33 cellular contexts compared by ENCODE assay signal in the genomic region with DNA sequence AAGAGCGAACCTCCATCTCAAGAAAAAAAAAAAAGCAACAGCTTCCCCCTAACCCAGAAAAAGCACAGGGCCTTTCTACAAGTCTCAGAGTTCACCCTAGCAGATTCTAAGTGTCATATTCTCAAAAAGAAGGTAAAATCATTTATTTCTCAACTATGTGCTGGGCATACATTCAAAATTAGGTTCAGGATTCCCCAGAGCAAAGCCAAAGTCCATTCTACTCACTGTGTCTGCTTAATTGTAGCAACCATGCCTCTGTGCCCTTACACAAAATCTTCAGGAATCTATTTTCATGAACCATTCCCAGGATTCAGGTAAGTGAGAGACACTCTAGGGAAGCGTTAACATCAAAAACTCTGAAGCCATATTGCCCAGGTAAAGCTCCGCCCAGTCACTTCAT. TPM values are rescaled to one million over a fixed set of nuclear protein-coding genes. Genes with fewer than 3 reads are reported as not detected.
DNase-seq lines count a peak whose midpoint lies in the region; ATAC-seq, FAIRE-seq and TF ChIP-seq lines count a peak whose summit lies in the region.
"Had no signal": no experiment of that assay in that cellular context is flagged by ENCODE, and none has a peak within 500 bp of the region (broad histone marks: within the 10 kb centered on the region; RNA-seq: fewer than 3 reads in every experiment).

No MANE protein-coding gene starts in this region.

- H3K9ac ChIP-seq in mammary epithelial cell (ENCODE audit: insufficient read depth, low read length) (no peak overlapping the region), H9 (ENCODE audit: extremely low read depth, insufficient read length, low read length) (no peak overlapping the region), keratinocyte (ENCODE audit: control insufficient read depth, extremely low read depth, insufficient read depth, low read length) (no peak overlapping the region)
- H3K9ac ChIP-seq: BLaER1 had no signal

- no peak overlapping the region for H2BK12ac ChIP-seq in H9 (ENCODE audit: insufficient read length, low read depth, low read length)

- H3K4me1 ChIP-seq in mammary epithelial cell (ENCODE audit: insufficient read depth, low read length) = peaks cover 21% of the 10 kb centered on the region
- H3K4me1 ChIP-seq in breast epithelium = no peaks in the 10 kb centered on the region
- peaks cover 9% of the 10 kb centered on the region; the same call in 1 of the 2 replicates for H3K4me1 ChIP-seq in H9 (ENCODE audit: insufficient read depth, low read length)
- H3K4me1 ChIP-seq in keratinocyte (ENCODE audit: control insufficient read depth, extremely low read depth, insufficient read depth, low read length) = peaks cover 11% of the 10 kb centered on the region
- peaks cover 0 to 5% (median 0%) of the 10 kb centered on the region in 4 donors for H3K4me1 ChIP-seq in right lobe of liver

- no peak overlapping the region for H3K14ac ChIP-seq in H9 (ENCODE audit: insufficient read depth, low read length)

- H3T11ph ChIP-seq in H9 (ENCODE audit: low read length) = no peak overlapping the region

- H3K4ac ChIP-seq in H9 (ENCODE audit: low read depth, low read length) = no peak overlapping the region

- in situ Hi-C loops in mammary epithelial cell (cut with MboI; ENCODE audit: low sequenced_read_pairs in 2 of 2) = no loop called here

- H2AFZ ChIP-seq in mammary epithelial cell (ENCODE audit: low read depth, low read length) (peak overlapping the region; percentile 77), H9 (ENCODE audit: low read length) (no peak overlapping the region), keratinocyte (ENCODE audit: control insufficient read depth, low read length) (peak overlapping the region; percentile 4)

- H2BK15ac ChIP-seq in H9 (ENCODE audit: low read depth, low read length) = no peak overlapping the region

- peaks cover 0 to 7% (median 6%) of the 10 kb centered on the region in 3 experiments; a peak in 2 of 7 replicates for H3K36me3 Mint-ChIP-seq in H9 (ENCODE audit: insufficient read depth in 1 of 3, low read depth in 3 of 3)
- H3K36me3 Mint-ChIP-seq in activated naive CD8-positive, alpha-beta T cell treated with anti-CD3 and anti-CD28 coated beads, Interleukin-2, amount 50 U/mL, for 24 hours (ENCODE audit: low read depth) = no peaks in the 10 kb centered on the region
- H3K36me3 Mint-ChIP-seq: CD14-positive monocyte; CD4-positive, alpha-beta memory T cell; CD4-positive, CD25-positive, alpha-beta regulatory T cell; CD8-positive, alpha-beta memory T cell had no signal

- dilution Hi-C loops in mammary epithelial cell (cut with HindIII; ENCODE audit: low sequenced_read_pairs) (no loop called here), keratinocyte (cut with MboI; ENCODE audit: extremely low pct_ligation_motif_present, low sequenced_read_pairs) (no loop called here)

- H3K79me2 ChIP-seq in mammary epithelial cell (ENCODE audit: insufficient read depth, low read length) (no peaks in the 10 kb centered on the region), H9 (ENCODE audit: insufficient read depth, low read length) (no peaks in the 10 kb centered on the region), keratinocyte (ENCODE audit: control insufficient read depth, insufficient read depth, low read length) (no peaks in the 10 kb centered on the region)

- H3K36me3 ChIP-seq in mammary epithelial cell (ENCODE audit: insufficient read depth, low read length) (no peaks in the 10 kb centered on the region), breast epithelium (no peaks in the 10 kb centered on the region), keratinocyte (ENCODE audit: control insufficient read depth in 2 of 2, extremely low read depth in 1 of 2, insufficient read depth in 2 of 2, low read length in 2 of 2) (no peaks in the 10 kb centered on the region), right lobe of liver (no peaks in the 10 kb centered on the region)
- H3K36me3 ChIP-seq: BE2C, BLaER1 had no signal

- no peak for TF ChIP-seq CTCF in mammary epithelial cell (conservative IDR thresholded peaks at IDR 0.05 in 1 of 2, IDR thresholded peaks at IDR 0.05 in 1 of 2; ENCODE audit: extremely low read depth in 1 of 2, insufficient read depth in 1 of 2, low read depth in 1 of 2, low read length in 2 of 2)
- TF ChIP-seq CTCF in breast epithelium (IDR thresholded peaks at IDR 0.05) = no peak
- TF ChIP-seq CTCF in H9 (conservative IDR thresholded peaks at IDR 0.05) = no peak
- no peak for TF ChIP-seq CTCF in keratinocyte (optimal IDR thresholded peaks at IDR 0.05 in 1 of 3, IDR thresholded peaks at IDR 0.05 in 1 of 3, conservative IDR thresholded peaks at IDR 0.05 in 1 of 3; ENCODE audit: extremely low read depth in 1 of 3, insufficient read depth in 2 of 3, low read length in 3 of 3)
- TF ChIP-seq CTCF in right lobe of liver (IDR thresholded peaks at IDR 0.05) = no peak

- no peaks in the 10 kb centered on the region for H3K27me3 Mint-ChIP-seq in H9 (ENCODE audit: low read depth)
- H3K27me3 Mint-ChIP-seq in activated naive CD8-positive, alpha-beta T cell treated with anti-CD3 and anti-CD28 coated beads, Interleukin-2, amount 50 U/mL, for 24 hours = peaks cover 7% of the 10 kb centered on the region
- H3K27me3 Mint-ChIP-seq: CD4-positive, CD25-positive, alpha-beta regulatory T cell had no signal

- H3K27me3 ChIP-seq in mammary epithelial cell (ENCODE audit: insufficient read depth, low read length) (no peaks in the 10 kb centered on the region), breast epithelium (no peaks in the 10 kb centered on the region), H9 (ENCODE audit: insufficient read depth, low read length) (no peaks in the 10 kb centered on the region), keratinocyte (ENCODE audit: control insufficient read depth, extremely low read depth, insufficient read depth, low read length) (no peaks in the 10 kb centered on the region), right lobe of liver (no peaks in the 10 kb centered on the region)
- H3K27me3 ChIP-seq: BE2C, BLaER1 had no signal

- no peak overlapping the region for H3K23ac ChIP-seq in H9 (ENCODE audit: insufficient read length, low read depth, low read length)

- H4K91ac ChIP-seq in H9 (ENCODE audit: insufficient read length, low read depth, low read length) = no peak overlapping the region

- no peak overlapping the region for H2BK5ac ChIP-seq in H9 (ENCODE audit: insufficient read length, low read length)

- H4K8ac ChIP-seq in H9 (replicated peaks; ENCODE audit: insufficient read length, low read depth, low read length) = no peak overlapping the region

- H3K4me3 ChIP-seq in mammary epithelial cell (replicated peaks in 1 of 3; ENCODE audit: insufficient read depth in 1 of 3, low read depth in 2 of 3, low read length in 3 of 3) (no peak overlapping the region), breast epithelium (no peak overlapping the region), keratinocyte (ENCODE audit: control insufficient read depth in 2 of 3, extremely low read depth in 1 of 3, insufficient read depth in 2 of 3, low read depth in 1 of 3, low read length in 3 of 3) (no peak overlapping the region), right lobe of liver (no peak overlapping the region)
- H3K4me3 ChIP-seq: BLaER1, GM12878 had no signal

- H3K27ac ChIP-seq in mammary epithelial cell (ENCODE audit: insufficient read depth, low read depth, low read length) = no peak overlapping the region
- H3K27ac ChIP-seq in breast epithelium = no peak overlapping the region
- H3K27ac ChIP-seq in H9 (ENCODE audit: insufficient read length, low read depth, low read length) = no peak overlapping the region
- no peak overlapping the region for H3K27ac ChIP-seq in keratinocyte (ENCODE audit: control insufficient read depth, insufficient read depth, low read length)
- H3K27ac ChIP-seq in right lobe of liver = no peak overlapping the region
- H3K27ac ChIP-seq: 22Rv1, BLaER1 had no signal

- ATAC-seq in right lobe of liver = peak in 3 of 4 donors; percentile 45 to 70 (median 55)
- no peak for ATAC-seq in activated naive CD8-positive, alpha-beta T cell treated with anti-CD3 and anti-CD28 coated beads, Interleukin-2, amount 50 U/mL, for 24 hours
- ATAC-seq: GM12878 had no signal

- CTCF ChIA-PET in mammary epithelial cell (lab: Charles Lee; ENCODE audit: low non-redundant PET) = no interaction called here

- no peak overlapping the region for H3K18ac ChIP-seq in H9 (ENCODE audit: insufficient read length, low read depth, low read length)

- H4K20me1 ChIP-seq in mammary epithelial cell (ENCODE audit: insufficient read depth, low read length) (no peaks in the 10 kb centered on the region), H9 (ENCODE audit: control insufficient read depth, insufficient read depth, insufficient read length) (no peaks in the 10 kb centered on the region), keratinocyte (ENCODE audit: control insufficient read depth, extremely low read depth, insufficient read depth, low read length) (no peaks in the 10 kb centered on the region)
- H4K20me1 ChIP-seq: BLaER1 had no signal

- 54% methylated on average over 2 of the region's 3 CpGs for WGBS in mammary epithelial cell (ENCODE audit: low coverage, missing lambda C conversion rate)
- WGBS in H9 (ENCODE audit: extremely low coverage, insufficient read length, low lambda C conversion rate) = no CpG with 5 or more reads among the region's 3 CpGs
- WGBS in right lobe of liver (ENCODE audit: insufficient coverage, low coverage, low lambda C conversion rate, missing lambda C conversion rate) = 79% methylated on average over 3 of the region's 3 CpGs

- intact Hi-C loops in mammary epithelial cell (cut with micrococcal nuclease) (no loop called here), breast epithelium (cut with DNase I; ENCODE audit: low total_unique reads) (no loop called here), right lobe of liver (cut with DNase I) (no loop called here)

- H3K23me2 ChIP-seq in H9 (ENCODE audit: insufficient read length, low read depth, low read length, poor library complexity, severe bottlenecking) = no peaks in the 10 kb centered on the region

- H3K9me1 ChIP-seq in keratinocyte (ENCODE audit: control insufficient read depth, extremely low read depth, insufficient read depth, low read length) = no peaks in the 10 kb centered on the region

- no peak overlapping the region for H4K5ac ChIP-seq in H9 (ENCODE audit: insufficient read length, low read depth, low read length)

- H2AK5ac ChIP-seq in H9 (ENCODE audit: insufficient read length, low read length) = peak overlapping the region; percentile 39

- H3K9me3 ChIP-seq in mammary epithelial cell (replicated peaks; ENCODE audit: insufficient read depth, low read length) (no peaks in the 10 kb centered on the region), breast epithelium (no peaks in the 10 kb centered on the region), H9 (ENCODE audit: control insufficient read depth, low read depth, low read length) (no peaks in the 10 kb centered on the region), keratinocyte (ENCODE audit: control insufficient read depth, low read depth, low read length) (no peaks in the 10 kb centered on the region), right lobe of liver (no peaks in the 10 kb centered on the region)
- H3K9me3 ChIP-seq: BE2C, BLaER1 had no signal

- DNase-seq in mammary epithelial cell = no peak
- no peak for DNase-seq in breast epithelium (ENCODE audit: low spot score in 2 of 2)
- DNase-seq in H9 = no peak
- DNase-seq in keratinocyte (ENCODE audit: low read depth, low spot score) = no peak
- DNase-seq in right lobe of liver = no peak
- no peak for DNase-seq in activated naive CD8-positive, alpha-beta T cell treated with anti-CD3 and anti-CD28 coated beads, Interleukin-2, amount 50 U/mL, for 24 hours
- DNase-seq in dermis blood vessel endothelial cell = no peak
- no peak for DNase-seq in A172 (ENCODE audit: low spot score)
- DNase-seq: ACHN; BE2C; C1 segment of cervical spinal cord; CD4-positive, alpha-beta memory T cell; CD4-positive, CD25-positive, alpha-beta regulatory T cell; CD8-positive, alpha-beta memory T cell; COR-L47; DMS 273 treated with DMSO at 0.1 percent for 48 hours; DMS153; DMS53; DMS79; DND-41; EL; GDM1 had no signal

- no peak overlapping the region; a peak in 1 of 7 replicates for H3K27ac Mint-ChIP-seq in H9
- H3K27ac Mint-ChIP-seq in activated naive CD8-positive, alpha-beta T cell treated with anti-CD3 and anti-CD28 coated beads, Interleukin-2, amount 50 U/mL, for 24 hours = no peak overlapping the region
- H3K27ac Mint-ChIP-seq: CD4-positive, alpha-beta memory T cell; CD4-positive, CD25-positive, alpha-beta regulatory T cell; CD8-positive, alpha-beta memory T cell had no signal

- H3K79me1 ChIP-seq in H9 (ENCODE audit: insufficient read depth, low read depth, low read length, poor library complexity, severe bottlenecking) = no peaks in the 10 kb centered on the region

- H3K56ac ChIP-seq in H9 (ENCODE audit: insufficient read length, low read depth, low read length) = no peak overlapping the region

- no peak overlapping the region for H2BK120ac ChIP-seq in H9 (ENCODE audit: low read depth, low read length, poor library complexity, severe bottlenecking)

- H3K4me2 ChIP-seq in mammary epithelial cell (ENCODE audit: insufficient read depth, low read depth, low read length) (peak overlapping the region; percentile 40), H9 (ENCODE audit: insufficient read depth, insufficient read length, low read length) (no peak overlapping the region), keratinocyte (ENCODE audit: control insufficient read depth, extremely low read depth, insufficient read depth, low read depth, low read length) (peak overlapping the region; percentile 12)
- H3K4me2 ChIP-seq: BLaER1 had no signal

- H3K4me1 Mint-ChIP-seq in H9 = peaks cover 30 to 35% of the 10 kb centered on the region in 2 experiments
- H3K4me1 Mint-ChIP-seq in activated naive CD8-positive, alpha-beta T cell treated with anti-CD3 and anti-CD28 coated beads, Interleukin-2, amount 50 U/mL, for 24 hours = peaks cover 5% of the 10 kb centered on the region
- H3K4me1 Mint-ChIP-seq: CD4-positive, CD25-positive, alpha-beta regulatory T cell; CD8-positive, alpha-beta memory T cell had no signal

- no peak overlapping the region for H2BK20ac ChIP-seq in H9 (ENCODE audit: low read depth, low read length, poor library complexity, severe bottlenecking)

- BruUV-seq in mammary epithelial cell (replicated peaks; lab: Mats Ljungman, UMichigan) = no TSS peak

- H3K4me3 Mint-ChIP-seq in H9 = no peak overlapping the region
- H3K4me3 Mint-ChIP-seq in activated naive CD8-positive, alpha-beta T cell treated with anti-CD3 and anti-CD28 coated beads, Interleukin-2, amount 50 U/mL, for 24 hours = no peak overlapping the region
- H3K4me3 Mint-ChIP-seq: CD14-positive monocyte; CD4-positive, alpha-beta memory T cell; CD4-positive, CD25-positive, alpha-beta regulatory T cell; CD8-positive, alpha-beta memory T cell had no signal

- FAIRE-seq in keratinocyte (lab: Jason Lieb, UNC) = peak; percentile 32
- FAIRE-seq: A204.1, GM12878, GM12892, GM18507 had no signal

- peaks cover 0 to 6% of the 10 kb centered on the region in 2 experiments; a peak in 3 of 5 replicates for H3K9me3 Mint-ChIP-seq in H9
- H3K9me3 Mint-ChIP-seq in activated naive CD8-positive, alpha-beta T cell treated with anti-CD3 and anti-CD28 coated beads, Interleukin-2, amount 50 U/mL, for 24 hours = no peaks in the 10 kb centered on the region
- H3K9me3 Mint-ChIP-seq: CD8-positive, alpha-beta memory T cell had no signal

- no peak for TF ChIP-seq POLR2A in breast epithelium (IDR thresholded peaks at IDR 0.05)
- TF ChIP-seq POLR2A in right lobe of liver (IDR thresholded peaks at IDR 0.05) = no peak

RNA-seq across cellular contexts. Expression of a gene that starts 40.0 kb away (rescaled TPM):
- not detected for total RNA-seq in mammary epithelial cell
- not detected for polyA plus RNA-seq in mammary epithelial cell
- polyA minus RNA-seq in mammary epithelial cell = not detected
- total RNA-seq in breast epithelium = 1 to 10 TPM in 1 of 3 donors, under 1 TPM in 2; 0.66 to 1.6 (median 0.96) TPM
- total RNA-seq in H9 (2021) = 0.66 and 0.68 TPM in 2 replicates
- 0.07 to 0.36 TPM (median 0.25 TPM) in 3 replicates for polyA plus RNA-seq in keratinocyte
- not detected for polyA plus RNA-seq in keratinocyte (2011; ENCODE audit: low read depth)
- not detected in 2 replicates for polyA plus RNA-seq in keratinocyte (2011; cell fraction: cytosol; rRNA removed)
- polyA plus RNA-seq in keratinocyte (2011; cell fraction: nucleus; rRNA removed) = 0.71 and 1.2 TPM in 2 replicates
- polyA plus RNA-seq in keratinocyte (2012; ENCODE audit: low replicate concordance) = not detected in 2 replicates
- 0.61 TPM in 1 of 3 replicates, not detected in the others for polyA minus RNA-seq in keratinocyte
- not detected for polyA minus RNA-seq in keratinocyte (2011; cell fraction: cytosol; rRNA and poly(A)+ RNA removed)
- 0.54 TPM in 1 of 2 replicates, not detected in the other for polyA minus RNA-seq in keratinocyte (2011; cell fraction: nucleus; rRNA and poly(A)+ RNA removed)
- under 1 TPM in 4 of 6 experiments, not detected in 2; 0.22 to 0.46 (median 0.34) TPM for total RNA-seq in right lobe of liver
- total RNA-seq in dermis blood vessel endothelial cell = not detected in 2 replicates
- not detected in 2 replicates for total RNA-seq in A172 (2014; rRNA removed; shearing (Covaris generic))
- total RNA-seq: A673; CD4-positive, alpha-beta memory T cell; CD4-positive, CD25-positive, alpha-beta regulatory T cell; Daoy; G401; GM12878 had no signal
- polyA plus RNA-seq: AG04450; CD14-positive monocyte; CD4-positive, alpha-beta memory T cell; CD4-positive, CD25-positive, alpha-beta regulatory T cell; CD8-positive, alpha-beta memory T cell had no signal
